25 cellular contexts compared by ENCODE assay signal in genomic region chr15:39269352-39269751, GRCh38.
DNase-seq lines count a peak whose midpoint lies in the region; ATAC-seq, FAIRE-seq and TF ChIP-seq lines count a peak whose summit lies in the region.
"Had no signal": no experiment of that assay in that cellular context is flagged by ENCODE, and none has a peak within 500 bp of the region (broad histone marks: within the 10 kb centered on the region; RNA-seq: fewer than 3 reads in every experiment).

No MANE protein-coding gene starts in this region.

- BruUV-seq in Caco-2 (replicated peaks; lab: Mats Ljungman, UMichigan): no TSS peak

- peaks cover 14% of the 10 kb centered on the region for H3K36me3 Mint-ChIP-seq in Caco-2 (ENCODE audit: insufficient read depth, unreplicated experiment)
- no peaks in the 10 kb centered on the region for H3K36me3 Mint-ChIP-seq in CD4-positive, alpha-beta T cell (ENCODE audit: low read depth)
- H3K36me3 Mint-ChIP-seq: activated naive CD8-positive, alpha-beta T cell treated with anti-CD3 and anti-CD28 coated beads for 36 hours; CD4-positive, alpha-beta memory T cell; natural killer cell had no signal

- no peak overlapping the region for H3K4me3 ChIP-seq in Caco-2 (ENCODE audit: low read depth, low read length)
- H3K4me3 ChIP-seq: skin epidermis had no signal

- H3K9me3 Mint-ChIP-seq in Caco-2 (ENCODE audit: unreplicated experiment): no peaks in the 10 kb centered on the region
- H3K9me3 Mint-ChIP-seq in CD4-positive, alpha-beta T cell: no peaks in the 10 kb centered on the region
- H3K9me3 Mint-ChIP-seq: activated naive CD8-positive, alpha-beta T cell treated with anti-CD3 and anti-CD28 coated beads for 36 hours; dendritic cell treated with granulocyte-macrophage colony-stimulating factor and Interleukin-4, amounts not matched to agents 40 ng/mL and 50 ng/mL, for 4 days; natural killer cell; stimulated activated naive CD8-positive, alpha-beta T cell treated with anti-CD3 and anti-CD28 coated beads, Interleukin-15, amount 100 ng/mL, for 72 hours; T-helper 2 cell treated with Interferon-gamma antibody and Interleukin-4, amounts not matched to agents 5 μg/mL and 100 μg/mL, for 36 hours had no signal

- no peaks in the 10 kb centered on the region for H3K27me3 ChIP-seq in Caco-2 (replicated peaks; ENCODE audit: control insufficient read depth, insufficient read depth, low read length)
- no peaks in the 10 kb centered on the region for H3K27me3 ChIP-seq in CD4-positive, alpha-beta T cell (ENCODE audit: control insufficient read depth, insufficient read depth, low read length)

- H3K9me3 ChIP-seq in Caco-2: no peaks in the 10 kb centered on the region
- no peaks in the 10 kb centered on the region for H3K9me3 ChIP-seq in CD4-positive, alpha-beta T cell (ENCODE audit: control insufficient read depth, low read length)

- intact Hi-C loops in Caco-2 (cut with micrococcal nuclease; ENCODE audit: unreplicated experiment): no loop called here
- intact Hi-C loops in CD4-positive, alpha-beta T cell (cut with DNase I, micrococcal nuclease): no loop called here

- TF ChIP-seq POLR2A in GM12892 (IDR thresholded peaks at IDR 0.05; ENCODE audit: low read depth, low read length): no peak

- POLR2A ChIA-PET in Caco-2 (lab: Charles Lee): no interaction called here
- POLR2A ChIA-PET in CD4-positive, alpha-beta T cell (lab: Charles Lee): no interaction called here

- ATAC-seq in CD4-positive, alpha-beta T cell (ENCODE audit: poor library complexity): no peak
- ATAC-seq: left ventricle myocardium superior; natural killer cell; stimulated activated naive CD8-positive, alpha-beta T cell treated with anti-CD3 and anti-CD28 coated beads, Interleukin-15, amount 100 ng/mL, for 72 hours had no signal

- FAIRE-seq in GM12892 (lab: Jason Lieb, UNC): no peak
- FAIRE-seq: astrocyte had no signal

- peaks cover 63% of the 10 kb centered on the region for H3K4me1 ChIP-seq in Caco-2

- H3K27ac Mint-ChIP-seq in Caco-2 (ENCODE audit: unreplicated experiment): no peak overlapping the region
- H3K27ac Mint-ChIP-seq in CD4-positive, alpha-beta T cell: no peak overlapping the region
- H3K27ac Mint-ChIP-seq: activated naive CD8-positive, alpha-beta T cell treated with anti-CD3 and anti-CD28 coated beads for 36 hours; CD4-positive, alpha-beta memory T cell; dendritic cell treated with granulocyte-macrophage colony-stimulating factor and Interleukin-4, amounts not matched to agents 40 ng/mL and 50 ng/mL, for 4 days; natural killer cell; stimulated activated naive CD8-positive, alpha-beta T cell treated with anti-CD3 and anti-CD28 coated beads, Interleukin-15, amount 100 ng/mL, for 72 hours; T-helper 2 cell treated with Interferon-gamma antibody and Interleukin-4, amounts not matched to agents 5 μg/mL and 100 μg/mL, for 36 hours had no signal

- H3K27me3 Mint-ChIP-seq in Caco-2 (ENCODE audit: insufficient read depth, unreplicated experiment): no peaks in the 10 kb centered on the region
- peaks cover 5% of the 10 kb centered on the region for H3K27me3 Mint-ChIP-seq in CD4-positive, alpha-beta T cell
- H3K27me3 Mint-ChIP-seq: stimulated activated naive CD8-positive, alpha-beta T cell treated with anti-CD3 and anti-CD28 coated beads, Interleukin-15, amount 100 ng/mL, for 72 hours had no signal

- peaks cover 36% of the 10 kb centered on the region for H3K4me1 Mint-ChIP-seq in Caco-2 (ENCODE audit: low read depth, unreplicated experiment)
- H3K4me1 Mint-ChIP-seq in CD4-positive, alpha-beta T cell (ENCODE audit: low read depth): no peaks in the 10 kb centered on the region
- H3K4me1 Mint-ChIP-seq: activated naive CD8-positive, alpha-beta T cell treated with anti-CD3 and anti-CD28 coated beads for 36 hours; CD4-positive, alpha-beta memory T cell; natural killer cell; stimulated activated naive CD8-positive, alpha-beta T cell treated with anti-CD3 and anti-CD28 coated beads, Interleukin-15, amount 100 ng/mL, for 72 hours had no signal

- no peaks in the 10 kb centered on the region for H3K36me3 ChIP-seq in Caco-2 (ENCODE audit: control insufficient read depth, insufficient read depth, low read length)

- no peak overlapping the region for H3K27ac ChIP-seq in CD4-positive, alpha-beta T cell (ENCODE audit: low read depth, low read length)
- H3K27ac ChIP-seq: KMS-11, skin epidermis had no signal

- no peak for TF ChIP-seq CTCF in Caco-2 (IDR thresholded peaks at IDR 0.05; ENCODE audit: insufficient read depth in 1 of 2, low read depth in 1 of 2, low read length in 1 of 2, severe bottlenecking in 1 of 2, unreplicated experiment in 1 of 2)
- TF ChIP-seq CTCF in CD4-positive, alpha-beta T cell (IDR thresholded peaks at IDR 0.05): no peak

- CTCF ChIA-PET in Caco-2 (lab: Charles Lee): no interaction called here
- CTCF ChIA-PET in CD4-positive, alpha-beta T cell (lab: Charles Lee): no interaction called here

- DNase-seq in Caco-2: peak; percentile 33 to 40
- peak; percentile 58 for DNase-seq in ELF-1 (ENCODE audit: low read depth, low spot score)
- DNase-seq in SHP77 treated with DMSO at 0.1 percent for 48 hours (lab: John Stamatoyannopoulos, UW): peak; percentile 46
- DNase-seq in islet precursor cell: peak; percentile 73
- DNase-seq in CD4-positive, alpha-beta T cell: no peak
- no peak for DNase-seq in activated CD8-positive, alpha-beta memory T cell treated with anti-CD3 and anti-CD28 coated beads, Interleukin-2, amount 50 U/mL, for 48 hours
- no peak for DNase-seq in GM12892 (ENCODE audit: insufficient read length)
- DNase-seq in Ammon's horn (ENCODE audit: low spot score): no peak
- DNase-seq: activated CD4-positive, alpha-beta T cell treated with anti-CD3 and anti-CD28 coated beads for 4 hours; activated effector memory CD4-positive, alpha-beta T cell treated with anti-CD3 and anti-CD28 coated beads, Interleukin-2, amount 50 U/mL, for 16 hours; activated naive CD8-positive, alpha-beta T cell treated with anti-CD3 and anti-CD28 coated beads for 36 hours; caudate nucleus; CD4-positive, alpha-beta memory T cell; DMS79; GOT3; left ventricle myocardium superior; midbrain; natural killer cell; NCI-H1694; stimulated activated naive CD8-positive, alpha-beta T cell treated with anti-CD3 and anti-CD28 coated beads, Interleukin-15, amount 100 ng/mL, for 72 hours had no signal

- peak overlapping the region; percentile 27 for H3K4me3 Mint-ChIP-seq in Caco-2 (ENCODE audit: unreplicated experiment)
- no peak overlapping the region for H3K4me3 Mint-ChIP-seq in CD4-positive, alpha-beta T cell
- H3K4me3 Mint-ChIP-seq: activated naive CD8-positive, alpha-beta T cell treated with anti-CD3 and anti-CD28 coated beads for 36 hours; CD4-positive, alpha-beta memory T cell; dendritic cell treated with granulocyte-macrophage colony-stimulating factor and Interleukin-4, amounts not matched to agents 40 ng/mL and 50 ng/mL, for 4 days; natural killer cell; stimulated activated naive CD8-positive, alpha-beta T cell treated with anti-CD3 and anti-CD28 coated beads, Interleukin-15, amount 100 ng/mL, for 72 hours; T-helper 2 cell treated with Interferon-gamma antibody and Interleukin-4, amounts not matched to agents 5 μg/mL and 100 μg/mL, for 36 hours had no signal

Comparison
In these comparisons a context has a peak if more than half of its experiments do, and no peak if none do; other contexts are left out.
1. DNase-seq: peak in Caco-2 (2 of 2), ELF-1 (single experiment), SHP77 treated with DMSO at 0.1 percent for 48 hours (single experiment) and islet precursor cell (single experiment); none in CD4-positive, alpha-beta T cell (0 of 10), activated CD8-positive, alpha-beta memory T cell treated with anti-CD3 and anti-CD28 coated beads, Interleukin-2, amount 50 U/mL, for 48 hours (single experiment), GM12892 (single experiment) and Ammon's horn (single experiment).